1 cellular context compared by ENCODE assay signal in the genomic region with DNA sequence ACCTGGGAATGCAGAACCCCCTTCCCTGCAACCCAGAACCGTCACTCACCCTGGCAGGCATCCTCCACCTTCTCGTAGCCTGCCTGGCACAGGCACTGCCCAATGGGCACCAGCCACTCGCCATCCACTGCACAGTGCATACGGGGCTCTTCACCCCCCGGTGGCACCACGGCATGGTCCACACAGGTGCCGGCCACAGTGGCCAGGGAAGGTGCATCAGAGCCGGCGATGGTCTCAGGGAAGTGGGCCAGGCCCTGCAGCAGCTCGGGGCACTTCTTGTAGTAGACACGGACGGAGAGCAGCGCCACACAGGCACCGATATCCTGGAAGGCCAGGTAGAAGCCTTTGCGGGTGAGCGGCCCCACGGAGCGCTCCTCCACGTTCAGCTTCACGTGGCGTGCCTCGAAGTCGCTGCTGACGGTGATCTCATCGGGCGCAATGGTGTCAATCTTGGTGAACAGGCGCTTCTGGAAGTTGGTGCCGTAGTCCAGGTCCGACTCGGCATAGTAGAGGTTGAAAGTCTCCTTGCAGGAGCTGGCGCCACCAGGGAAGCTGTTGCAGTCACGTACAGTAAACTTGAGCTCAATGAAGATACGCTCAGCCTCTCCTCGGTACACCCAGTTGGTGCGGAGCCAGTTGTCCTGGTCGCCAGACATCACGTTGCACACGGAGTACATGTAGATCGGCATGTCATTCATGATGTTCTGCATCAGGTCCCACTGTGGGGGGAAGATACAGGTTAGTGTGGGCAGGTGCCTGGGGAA.
A peak's percentile ranks its signal among the peaks of the same experiment; 100 is the strongest.
TF ChIP-seq lines count a peak whose summit lies in the region.

No MANE protein-coding gene starts in this region.

TF ChIP-seq in HEK293, 187 proteins besides CTCF, POLR2A, EP300 and RAD21:
- no peak for TF ChIP-seq ZNF391 (tag by site-specific recombination; IDR thresholded peaks at IDR 0.05; ENCODE audit: borderline replicate concordance, low read depth)
- TF ChIP-seq ZNF404 (tag by site-specific recombination; IDR thresholded peaks at IDR 0.05): no peak
- TF ChIP-seq, protein P1, sequence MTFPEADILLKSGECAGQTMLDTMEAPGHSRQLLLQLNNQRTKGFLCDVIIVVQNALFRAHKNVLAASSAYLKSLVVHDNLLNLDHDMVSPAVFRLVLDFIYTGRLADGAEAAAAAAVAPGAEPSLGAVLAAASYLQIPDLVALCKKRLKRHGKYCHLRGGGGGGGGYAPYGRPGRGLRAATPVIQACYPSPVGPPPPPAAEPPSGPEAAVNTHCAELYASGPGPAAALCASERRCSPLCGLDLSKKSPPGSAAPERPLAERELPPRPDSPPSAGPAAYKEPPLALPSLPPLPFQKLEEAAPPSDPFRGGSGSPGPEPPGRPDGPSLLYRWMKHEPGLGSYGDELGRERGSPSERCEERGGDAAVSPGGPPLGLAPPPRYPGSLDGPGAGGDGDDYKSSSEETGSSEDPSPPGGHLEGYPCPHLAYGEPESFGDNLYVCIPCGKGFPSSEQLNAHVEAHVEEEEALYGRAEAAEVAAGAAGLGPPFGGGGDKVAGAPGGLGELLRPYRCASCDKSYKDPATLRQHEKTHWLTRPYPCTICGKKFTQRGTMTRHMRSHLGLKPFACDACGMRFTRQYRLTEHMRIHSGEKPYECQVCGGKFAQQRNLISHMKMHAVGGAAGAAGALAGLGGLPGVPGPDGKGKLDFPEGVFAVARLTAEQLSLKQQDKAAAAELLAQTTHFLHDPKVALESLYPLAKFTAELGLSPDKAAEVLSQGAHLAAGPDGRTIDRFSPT (tag by site-specific recombination; IDR thresholded peaks at IDR 0.05): peak; percentile 43; the same call in 1 of the 2 replicates
- 0 out of 2 replicates have a peak, but pooled peaks have one; percentile 26 for TF ChIP-seq ZNF600 (tag by site-specific recombination; IDR thresholded peaks at IDR 0.05)
- no peak for TF ChIP-seq ZNF24 (tag by site-specific recombination; IDR thresholded peaks at IDR 0.05)
- TF ChIP-seq PRDM1 (tag by site-specific recombination; IDR thresholded peaks at IDR 0.05): no peak
- no peak for TF ChIP-seq ZNF560 (tag by site-specific recombination; IDR thresholded peaks at IDR 0.05; ENCODE audit: borderline replicate concordance)
